In genomic region chr5:65951330-65951729, GRCh38 we compare ENCODE assay signal across 22 cellular contexts.
"Had no signal": no experiment of that assay in that cellular context is flagged by ENCODE, and none has a peak within 500 bp of the region (broad histone marks: within the 10 kb centered on the region; RNA-seq: fewer than 3 reads in every experiment).

No MANE protein-coding gene starts in this region.

- H3K27me3 ChIP-seq: breast epithelium had no signal

- H3K27me3 Mint-ChIP-seq: activated B cell treated with CpG ODN at 0.5 μM for 24 hours; activated CD4-positive, alpha-beta T cell treated with anti-CD3 and anti-CD28 coated beads, Interleukin-2, amount 10 ng/mL, durations not matched to agents 24 days and 14 days; activated CD8-positive, alpha-beta memory T cell treated with anti-CD3 and anti-CD28 coated beads, Interleukin-2, amount 10 ng/mL, durations not matched to agents 7 days and 5 days; activated T-cell treated with anti-CD3 and anti-CD28 coated beads, Interleukin-2, amount 50 U/mL, for 24 hours; T-helper 17 cell had no signal

- ATAC-seq: activated CD8-positive, alpha-beta memory T cell treated with anti-CD3 and anti-CD28 coated beads, Interleukin-2, amount 10 ng/mL, durations not matched to agents 7 days and 5 days; K562; T-helper 17 cell had no signal

- H3K36me3 ChIP-seq: breast epithelium had no signal

- DNase-seq: activated B cell treated with CpG ODN at 0.5 μM for 24 hours; activated CD4-positive, alpha-beta T cell treated with anti-CD3 and anti-CD28 coated beads for 1 hour; activated CD4-positive, alpha-beta T cell treated with anti-CD3 and anti-CD28 coated beads, Interleukin-2, amount 10 ng/mL, durations not matched to agents 24 days and 14 days; activated CD4-positive, alpha-beta T cell treated with anti-CD3 and anti-CD28 coated beads, Interleukin-2, amount 50 U/mL, for 48 hours; activated CD8-positive, alpha-beta memory T cell treated with anti-CD3 and anti-CD28 coated beads, Interleukin-2, amount 10 ng/mL, durations not matched to agents 7 days and 5 days; activated effector memory CD4-positive, alpha-beta T cell treated with anti-CD3 and anti-CD28 coated beads, Interleukin-2, amount 50 U/mL, for 16 hours; activated naive CD4-positive, alpha-beta T cell treated with Interleukin-2 at 50 U/mL for 16 hours; activated T-cell treated with anti-CD3 and anti-CD28 coated beads, Interleukin-2, amount 50 U/mL, for 24 hours; aorta; caudate nucleus; Karpas-422; NCI-H1105; NCI-H1436; NCI-H1694 treated with DMSO at 0.1 percent for 48 hours; NCI-H2029 treated with DMSO at 0.1 percent for 48 hours; NCI-H510A treated with DMSO at 0.1 percent for 48 hours; NCI-H69; SHP77 treated with DMSO at 0.1 percent for 48 hours; T-helper 17 cell; T-helper 9 cell had no signal

- H3K4me3 Mint-ChIP-seq: activated B cell treated with CpG ODN at 0.5 μM for 24 hours; activated CD4-positive, alpha-beta T cell treated with anti-CD3 and anti-CD28 coated beads, Interleukin-2, amount 10 ng/mL, durations not matched to agents 24 days and 14 days; activated CD8-positive, alpha-beta memory T cell treated with anti-CD3 and anti-CD28 coated beads, Interleukin-2, amount 10 ng/mL, durations not matched to agents 7 days and 5 days; activated T-cell treated with anti-CD3 and anti-CD28 coated beads, Interleukin-2, amount 50 U/mL, for 24 hours; T-helper 17 cell had no signal

- H3K4me1 ChIP-seq: breast epithelium had no signal

- H3K27ac Mint-ChIP-seq: activated B cell treated with CpG ODN at 0.5 μM for 24 hours; activated CD4-positive, alpha-beta T cell treated with anti-CD3 and anti-CD28 coated beads, Interleukin-2, amount 10 ng/mL, durations not matched to agents 24 days and 14 days; activated CD8-positive, alpha-beta memory T cell treated with anti-CD3 and anti-CD28 coated beads, Interleukin-2, amount 10 ng/mL, durations not matched to agents 7 days and 5 days; activated T-cell treated with anti-CD3 and anti-CD28 coated beads, Interleukin-2, amount 50 U/mL, for 24 hours had no signal

- H3K4me3 ChIP-seq: breast epithelium, K562 had no signal

- H3K9me3 ChIP-seq: breast epithelium had no signal

- H3K27ac ChIP-seq: breast epithelium had no signal

- H3K9me3 Mint-ChIP-seq: activated B cell treated with CpG ODN at 0.5 μM for 24 hours; activated CD4-positive, alpha-beta T cell treated with anti-CD3 and anti-CD28 coated beads, Interleukin-2, amount 10 ng/mL, durations not matched to agents 24 days and 14 days; activated T-cell treated with anti-CD3 and anti-CD28 coated beads, Interleukin-2, amount 50 U/mL, for 24 hours had no signal
